In genomic region chr4:152779513-152780266, GRCh38 we compare ENCODE assay signal across 8 cellular contexts. TPM values are rescaled to one million over a fixed set of nuclear protein-coding genes. Genes with fewer than 3 reads are reported as not detected.
DNase-seq lines count a peak whose midpoint lies in the region; ATAC-seq and TF ChIP-seq lines count a peak whose summit lies in the region.

A gene with protein sequence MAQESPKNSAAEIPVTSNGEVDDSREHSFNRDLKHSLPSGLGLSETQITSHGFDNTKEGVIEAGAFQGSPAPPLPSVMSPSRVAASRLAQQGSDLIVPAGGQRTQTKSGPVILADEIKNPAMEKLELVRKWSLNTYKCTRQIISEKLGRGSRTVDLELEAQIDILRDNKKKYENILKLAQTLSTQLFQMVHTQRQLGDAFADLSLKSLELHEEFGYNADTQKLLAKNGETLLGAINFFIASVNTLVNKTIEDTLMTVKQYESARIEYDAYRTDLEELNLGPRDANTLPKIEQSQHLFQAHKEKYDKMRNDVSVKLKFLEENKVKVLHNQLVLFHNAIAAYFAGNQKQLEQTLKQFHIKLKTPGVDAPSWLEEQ (plus strand): TSS chr4:152779954. CDS start chr4:152829634, 49,680 bp downstream.
Gene TIGD4 (minus strand): TSS chr4:152779730. CDS start chr4:152771004, 8,726 bp downstream.

- no peaks in the 10 kb centered on the region for H3K9me2 ChIP-seq in GM23248 (ENCODE audit: insufficient read depth)

- peaks cover 12% of the 10 kb centered on the region for H3K4me1 Mint-ChIP-seq in activated T-helper 17 cell treated with anti-CD3 and anti-CD28 coated beads, Interleukin-2, amount 50 U/mL, for 72 hours
- H3K4me1 Mint-ChIP-seq in natural killer cell, result peaks cover 54 to 55% of the 10 kb centered on the region in 2 donors

- no peaks in the 10 kb centered on the region for H3K36me3 ChIP-seq in GM23248 (ENCODE audit: low read depth)

- WGBS in GM23248 (ENCODE audit: low coverage in 1 of 2, low lambda C conversion rate in 2 of 2, missing lambda C conversion rate in 2 of 2), 2 experiments, result 0 to 2% methylated on average over 44 to 55 of the region's 55 CpGs

- peaks cover 43% of the 10 kb centered on the region for H3K79me2 ChIP-seq in GM23248 (ENCODE audit: insufficient read depth)

- peaks cover 3% of the 10 kb centered on the region for H3K27me3 Mint-ChIP-seq in activated T-helper 17 cell treated with anti-CD3 and anti-CD28 coated beads, Interleukin-2, amount 50 U/mL, for 72 hours
- H3K27me3 Mint-ChIP-seq in natural killer cell (ENCODE audit: low read depth in 2 of 2), result peaks cover 5 to 18% of the 10 kb centered on the region in 2 donors

- H3K9me3 ChIP-seq in GM23248 (ENCODE audit: low read depth), result no peaks in the 10 kb centered on the region

- H3K4me1 ChIP-seq in GM23248 (ENCODE audit: insufficient read depth), result peaks cover 21% of the 10 kb centered on the region

- H3K9ac ChIP-seq in GM23248, result peak within 1 kb of the TSS; percentile 92

- H3K9me3 Mint-ChIP-seq in activated T-helper 17 cell treated with anti-CD3 and anti-CD28 coated beads, Interleukin-2, amount 50 U/mL, for 72 hours, result no peaks in the 10 kb centered on the region
- H3K9me3 Mint-ChIP-seq in natural killer cell, result no peaks in the 10 kb centered on the region

- intact Hi-C loops in natural killer cell (cut with micrococcal nuclease), result loop anchor here (1.0 to 5.0 kb wide), 2 partner anchors 243 to 1017 kb away; partner anchors contain the start of genes FBXW7 and GATB

- peak within 1 kb of the TSS; percentile 99 for H2AFZ ChIP-seq in GM23248

- in situ Hi-C loops in GM23248 (cut with MboI), result no loop called here

- ATAC-seq in activated T-helper 17 cell treated with anti-CD3 and anti-CD28 coated beads, Interleukin-2, amount 50 U/mL, for 72 hours (replicated peaks), result peak; percentile 95
- peak; percentile 86 to 95 (median 90) for ATAC-seq in natural killer cell

- H3K27ac Mint-ChIP-seq in activated T-helper 17 cell treated with anti-CD3 and anti-CD28 coated beads, Interleukin-2, amount 50 U/mL, for 72 hours, result peak within 1 kb of the TSS; percentile 99
- peak within 1 kb of the TSS; percentile 95 to 99 for H3K27ac Mint-ChIP-seq in natural killer cell

- H4K20me1 ChIP-seq in GM23248 (ENCODE audit: insufficient read depth), result no peaks in the 10 kb centered on the region

- peak; percentile 98 for DNase-seq in EH (ENCODE audit: low read depth)
- peak; percentile 99 for DNase-seq in GM23248
- peak; percentile 90 for DNase-seq in Kasumi-1 (lab: John Stamatoyannopoulos, UW)
- peak; percentile 97 for DNase-seq in RKO (ENCODE audit: low spot score)
- DNase-seq in fibroblast of peridontal ligament (ENCODE audit: extremely low read depth), result peak; percentile 96
- DNase-seq in natural killer cell, result peak; percentile 90
- peak; percentile 92 for DNase-seq in stimulated activated naive CD4-positive, alpha-beta T cell treated with Interleukin-2 at 50 U/mL for 16 hours (lab: John Stamatoyannopoulos, UW)

- peak within 1 kb of the TSS; percentile 92 for H3K27ac ChIP-seq in GM23248

- H3F3A ChIP-seq in GM23248 (ENCODE audit: insufficient read depth), result peaks cover 14% of the 10 kb centered on the region

- H3K4me3 ChIP-seq in GM23248, result peak within 1 kb of the TSS; percentile 91

- TF ChIP-seq CTCF in natural killer cell (IDR thresholded peaks at IDR 0.05), result no peak

- peaks cover 7% of the 10 kb centered on the region for H3K36me3 Mint-ChIP-seq in activated T-helper 17 cell treated with anti-CD3 and anti-CD28 coated beads, Interleukin-2, amount 50 U/mL, for 72 hours (ENCODE audit: low read depth)
- H3K36me3 Mint-ChIP-seq in natural killer cell, result no peaks in the 10 kb centered on the region

- peak within 1 kb of the TSS; percentile 84 for H3K4me2 ChIP-seq in GM23248 (ENCODE audit: unreplicated experiment)

- peak within 1 kb of the TSS; percentile 91 for H3K4me3 Mint-ChIP-seq in activated T-helper 17 cell treated with anti-CD3 and anti-CD28 coated beads, Interleukin-2, amount 50 U/mL, for 72 hours
- H3K4me3 Mint-ChIP-seq in natural killer cell, result peak within 1 kb of the TSS; percentile 99

- no peaks in the 10 kb centered on the region for H3K27me3 ChIP-seq in GM23248 (replicated peaks; ENCODE audit: insufficient read depth)

RNA-seq across cellular contexts. Expression of the first gene that starts in this region (rescaled TPM):
- total RNA-seq in GM23248 (2014; rRNA removed; shearing (Covaris generic)), result 61.4 and 69.3 TPM in 2 replicates
- 39.9 and 40.7 TPM in 2 replicates for polyA plus RNA-seq in GM23248 (2016; fragmentation: Nextera tagmentation; extraction: Ambion mirVana)
- total RNA-seq in activated T-helper 17 cell treated with anti-CD3 and anti-CD28 coated beads, Interleukin-2, amount 50 U/mL, for 72 hours, result 10 to 100 TPM; 11.4 to 14.0 TPM
- total RNA-seq in natural killer cell, result 10 to 100 TPM; 13.7 to 20.6 (median 14.6) TPM

RNA-seq across cellular contexts. Expression of gene TIGD4, which starts in this region (rescaled TPM):
- total RNA-seq in GM23248 (2014; rRNA removed; shearing (Covaris generic)), result 0.11 and 0.51 TPM in 2 replicates
- polyA plus RNA-seq in GM23248 (2016; fragmentation: Nextera tagmentation; extraction: Ambion mirVana), result not detected in 2 replicates
- under 1 TPM in 1 of 2 donors, not detected in 1; 0.21 TPM for total RNA-seq in activated T-helper 17 cell treated with anti-CD3 and anti-CD28 coated beads, Interleukin-2, amount 50 U/mL, for 72 hours
- total RNA-seq in natural killer cell, result not detected

Comparison
In these comparisons a context has a peak if more than half of its experiments do, and no peak if none do; other contexts are left out.
1. Peak in every context shown above with its lines: DNase-seq, ATAC-seq, H3K4me3 ChIP-seq and H3K27ac ChIP-seq.